ENCODE assay signal across 17 cellular contexts in genomic region chr11:46671958-46672315, GRCh38. TPM values are rescaled to one million over a fixed set of nuclear protein-coding genes. Genes with fewer than 3 reads are reported as not detected.
DNase-seq lines count a peak whose midpoint lies in the region; ATAC-seq and TF ChIP-seq lines count a peak whose summit lies in the region.
"Had no signal": no experiment of that assay in that cellular context is flagged by ENCODE, and none has a peak within 500 bp of the region (broad histone marks: within the 10 kb centered on the region; RNA-seq: fewer than 3 reads in every experiment).

No MANE protein-coding gene starts in this region.

- intact Hi-C loops in natural killer cell (cut with micrococcal nuclease) (loop anchor here (1.0 to 10.0 kb wide), 2 partner anchors 28 to 57 kb away; partner anchors contain the start of genes ARHGAP1, ATG13 and HARBI1), testis (cut with DNase I; ENCODE audit: low total_unique reads) (no loop called here)

- H3K36me3 ChIP-seq in testis (ENCODE audit: low read depth, missing control alignments): no peaks in the 10 kb centered on the region

- H3K9me3 ChIP-seq in testis: no peaks in the 10 kb centered on the region
- H3K9me3 ChIP-seq: tibial artery had no signal

- H3K4me3 Mint-ChIP-seq in stimulated activated naive CD8-positive, alpha-beta T cell treated with anti-CD3 and anti-CD28 coated beads, Interleukin-15, Interleukin-2, amounts not matched to agents 100 ng/mL and 50 ng/mL, for 24 hours: no peak overlapping the region
- H3K4me3 Mint-ChIP-seq in activated naive CD8-positive, alpha-beta T cell treated with anti-CD3 and anti-CD28 coated beads, Interleukin-2, amount 10 ng/mL, durations not matched to agents 7 days and 5 days: peak overlapping the region; percentile 82
- H3K4me3 Mint-ChIP-seq in natural killer cell: peak overlapping the region; percentile 89

- H3K27ac Mint-ChIP-seq in stimulated activated naive CD8-positive, alpha-beta T cell treated with anti-CD3 and anti-CD28 coated beads, Interleukin-15, Interleukin-2, amounts not matched to agents 100 ng/mL and 50 ng/mL, for 24 hours: peak overlapping the region; percentile 34
- H3K27ac Mint-ChIP-seq in activated naive CD8-positive, alpha-beta T cell treated with anti-CD3 and anti-CD28 coated beads, Interleukin-2, amount 10 ng/mL, durations not matched to agents 7 days and 5 days: peak overlapping the region; percentile 89
- peak overlapping the region; percentile 90 to 94 for H3K27ac Mint-ChIP-seq in natural killer cell

- no peaks in the 10 kb centered on the region for H3K9me3 Mint-ChIP-seq in stimulated activated naive CD8-positive, alpha-beta T cell treated with anti-CD3 and anti-CD28 coated beads, Interleukin-15, Interleukin-2, amounts not matched to agents 100 ng/mL and 50 ng/mL, for 24 hours
- no peaks in the 10 kb centered on the region for H3K9me3 Mint-ChIP-seq in activated naive CD8-positive, alpha-beta T cell treated with anti-CD3 and anti-CD28 coated beads, Interleukin-2, amount 10 ng/mL, durations not matched to agents 7 days and 5 days
- no peaks in the 10 kb centered on the region for H3K9me3 Mint-ChIP-seq in natural killer cell

- DNase-seq in stimulated activated naive CD8-positive, alpha-beta T cell treated with anti-CD3 and anti-CD28 coated beads, Interleukin-15, Interleukin-2, amounts not matched to agents 100 U/mL and 50 U/mL, for 24 hours: no peak
- DNase-seq in activated naive CD8-positive, alpha-beta T cell treated with anti-CD3 and anti-CD28 coated beads, Interleukin-2, amount 10 ng/mL, durations not matched to agents 7 days and 5 days: no peak
- DNase-seq in natural killer cell (no peak), coronary artery (ENCODE audit: low spot score) (no peak), dedifferentiated amniotic fluid mesenchymal stem cell (ENCODE audit: extremely low spot score) (no peak), GM19240 (ENCODE audit: insufficient read length, low spot score) (no peak), testis (no peak)
- DNase-seq: amygdala, cortex of kidney, DMS79, mesenchymal stem cell, NCI-H2029 treated with DMSO at 0.1 percent for 48 hours, occipital lobe, RPMI8226 had no signal

- H3K27ac ChIP-seq in coronary artery (peak overlapping the region in 1 of 2 donors; percentile 86), testis (no peak overlapping the region)

- POLR2A ChIA-PET in activated naive CD8-positive, alpha-beta T cell treated with anti-CD3 and anti-CD28 coated beads, Interleukin-2, amount 10 ng/mL, durations not matched to agents 7 days and 5 days (lab: Charles Lee): interaction anchor here (1.3 to 1.7 kb wide), 4 partner anchors 25 to 341 kb away, joined by 3 to 31 read pairs (median 6); partner anchors contain the start of genes ARHGAP1 and ZNF408

- H3K4me3 ChIP-seq in coronary artery (no peak overlapping the region), testis (no peak overlapping the region)
- H3K4me3 ChIP-seq: tibial artery had no signal

- TF ChIP-seq CTCF in natural killer cell (IDR thresholded peaks at IDR 0.05) (no peak), coronary artery (IDR thresholded peaks at IDR 0.05) (no peak), testis (IDR thresholded peaks at IDR 0.05) (no peak)

- H3K4me1 Mint-ChIP-seq in stimulated activated naive CD8-positive, alpha-beta T cell treated with anti-CD3 and anti-CD28 coated beads, Interleukin-15, Interleukin-2, amounts not matched to agents 100 ng/mL and 50 ng/mL, for 24 hours (ENCODE audit: low read depth): peaks cover 64% of the 10 kb centered on the region
- peaks cover 53% of the 10 kb centered on the region for H3K4me1 Mint-ChIP-seq in activated naive CD8-positive, alpha-beta T cell treated with anti-CD3 and anti-CD28 coated beads, Interleukin-2, amount 10 ng/mL, durations not matched to agents 7 days and 5 days
- H3K4me1 Mint-ChIP-seq in natural killer cell: peaks cover 50 to 56% of the 10 kb centered on the region in 2 donors

- no peaks in the 10 kb centered on the region for H3K27me3 Mint-ChIP-seq in stimulated activated naive CD8-positive, alpha-beta T cell treated with anti-CD3 and anti-CD28 coated beads, Interleukin-15, Interleukin-2, amounts not matched to agents 100 ng/mL and 50 ng/mL, for 24 hours
- no peaks in the 10 kb centered on the region for H3K27me3 Mint-ChIP-seq in activated naive CD8-positive, alpha-beta T cell treated with anti-CD3 and anti-CD28 coated beads, Interleukin-2, amount 10 ng/mL, durations not matched to agents 7 days and 5 days
- H3K27me3 Mint-ChIP-seq in natural killer cell (ENCODE audit: low read depth in 2 of 2): no peaks in the 10 kb centered on the region

- H3K27me3 ChIP-seq in testis: no peaks in the 10 kb centered on the region
- H3K27me3 ChIP-seq: tibial artery had no signal

- peaks cover 37% of the 10 kb centered on the region for H3K4me1 ChIP-seq in testis

- H3K36me3 Mint-ChIP-seq in stimulated activated naive CD8-positive, alpha-beta T cell treated with anti-CD3 and anti-CD28 coated beads, Interleukin-15, Interleukin-2, amounts not matched to agents 100 ng/mL and 50 ng/mL, for 24 hours (ENCODE audit: low read depth): peaks cover 39% of the 10 kb centered on the region
- peaks cover 34% of the 10 kb centered on the region for H3K36me3 Mint-ChIP-seq in activated naive CD8-positive, alpha-beta T cell treated with anti-CD3 and anti-CD28 coated beads, Interleukin-2, amount 10 ng/mL, durations not matched to agents 7 days and 5 days
- H3K36me3 Mint-ChIP-seq in natural killer cell: no peaks in the 10 kb centered on the region

- ATAC-seq in stimulated activated naive CD8-positive, alpha-beta T cell treated with anti-CD3 and anti-CD28 coated beads, Interleukin-15, Interleukin-2, amounts not matched to agents 100 U/mL and 50 U/mL, for 24 hours: no peak
- no peak for ATAC-seq in activated naive CD8-positive, alpha-beta T cell treated with anti-CD3 and anti-CD28 coated beads, Interleukin-2, amount 10 ng/mL, durations not matched to agents 7 days and 5 days (ENCODE audit: low read depth)
- no peak for ATAC-seq in natural killer cell

- 92 to 93% methylated on average over 10 of the region's 10 CpGs for WGBS in testis, 2 donors

- no peak for TF ChIP-seq POLR2A in testis (IDR thresholded peaks at IDR 0.05)

RNA-seq across cellular contexts. Expression of gene ARHGAP1, which starts 28.5 kb away (rescaled TPM):
- 10 to 100 TPM; 62.5 to 68.0 TPM for total RNA-seq in activated naive CD8-positive, alpha-beta T cell treated with anti-CD3 and anti-CD28 coated beads, Interleukin-2, amount 10 ng/mL, durations not matched to agents 7 days and 5 days
- total RNA-seq in natural killer cell (100 to 1,000 TPM in 2 of 3 donors, 10 to 100 TPM in 1; 89.8 to 111 (median 102) TPM), testis (10 to 100 TPM; 50.2 to 68.9 TPM)
- 39.7 TPM for polyA plus RNA-seq in testis (ENCODE audit: insufficient read depth, low read depth, low replicate concordance)

RNA-seq across cellular contexts. Expression of gene ZNF408, which starts 28.9 kb away (rescaled TPM):
- 10 to 100 TPM; 18.9 to 19.0 TPM for total RNA-seq in activated naive CD8-positive, alpha-beta T cell treated with anti-CD3 and anti-CD28 coated beads, Interleukin-2, amount 10 ng/mL, durations not matched to agents 7 days and 5 days
- total RNA-seq in natural killer cell: 10 to 100 TPM in 1 of 3 donors, 1 to 10 TPM in 2; 9.1 to 19.0 (median 9.6) TPM
- total RNA-seq in testis: 10 to 100 TPM; 18.3 to 27.4 TPM
- 11.7 TPM for polyA plus RNA-seq in testis (ENCODE audit: insufficient read depth, low read depth, low replicate concordance)

RNA-seq across cellular contexts. Expression of gene F2, which starts 47.1 kb away (rescaled TPM):
- not detected for total RNA-seq in activated naive CD8-positive, alpha-beta T cell treated with anti-CD3 and anti-CD28 coated beads, Interleukin-2, amount 10 ng/mL, durations not matched to agents 7 days and 5 days
- total RNA-seq in natural killer cell (under 1 TPM in 1 of 3 donors, not detected in 2; 0.14 TPM), testis (1 to 10 TPM; 2.4 to 3.6 TPM)
- polyA plus RNA-seq in testis (ENCODE audit: insufficient read depth, low read depth, low replicate concordance): 0.47 TPM
- total RNA-seq: activated CD8-positive, alpha-beta memory T cell treated with anti-CD3 and anti-CD28 coated beads for 36 hours had no signal

RNA-seq across cellular contexts. Expression of gene ATG13, which starts 54.6 kb away (rescaled TPM):
- 10 to 100 TPM; 64.1 to 70.0 TPM for total RNA-seq in activated naive CD8-positive, alpha-beta T cell treated with anti-CD3 and anti-CD28 coated beads, Interleukin-2, amount 10 ng/mL, durations not matched to agents 7 days and 5 days
- total RNA-seq in natural killer cell (100 to 1,000 TPM; 125 to 137 (median 132) TPM), testis (100 to 1,000 TPM; 176 to 203 TPM)
- polyA plus RNA-seq in testis (ENCODE audit: insufficient read depth, low read depth, low replicate concordance): 224 TPM

RNA-seq across cellular contexts. Expression of gene HARBI1, which starts 54.9 kb away (rescaled TPM):
- 1 to 10 TPM; 5.8 to 7.6 TPM for total RNA-seq in activated naive CD8-positive, alpha-beta T cell treated with anti-CD3 and anti-CD28 coated beads, Interleukin-2, amount 10 ng/mL, durations not matched to agents 7 days and 5 days
- total RNA-seq in natural killer cell (10 to 100 TPM in 2 of 3 donors, 1 to 10 TPM in 1; 9.9 to 16.8 (median 12.7) TPM), testis (10 to 100 TPM; 12.9 to 14.3 TPM)
- polyA plus RNA-seq in testis (ENCODE audit: insufficient read depth, low read depth, low replicate concordance): 25.2 TPM

Comparison
In these comparisons a context has a peak if more than half of its experiments do, and no peak if none do; other contexts are left out.
1. H3K27ac Mint-ChIP-seq: peak in every context shown above with its lines; median percentile 92 in natural killer cell; 89 in activated naive CD8-positive, alpha-beta T cell treated with anti-CD3 and anti-CD28 coated beads, Interleukin-2, amount 10 ng/mL, durations not matched to agents 7 days and 5 days; 34 in stimulated activated naive CD8-positive, alpha-beta T cell treated with anti-CD3 and anti-CD28 coated beads, Interleukin-15, Interleukin-2, amounts not matched to agents 100 ng/mL and 50 ng/mL, for 24 hours.